ENCODE assay signal across 12 cellular contexts in genomic region chr4:161419822-161420221, GRCh38.
A peak's percentile ranks its signal among the peaks of the same experiment; 100 is the strongest.
DNase-seq lines count a peak whose midpoint lies in the region; ATAC-seq and TF ChIP-seq lines count a peak whose summit lies in the region.
"Had no signal": no experiment of that assay in that cellular context is flagged by ENCODE, and none has a peak within 500 bp of the region (broad histone marks: within the 10 kb centered on the region; RNA-seq: fewer than 3 reads in every experiment).

No MANE protein-coding gene starts in this region.

- H4K91ac ChIP-seq in neuronal stem cell (ENCODE audit: low read depth, low read length, poor library complexity), result no peak overlapping the region

- H3K27me3 ChIP-seq in neuronal stem cell (ENCODE audit: control insufficient read depth in 3 of 3, insufficient read depth in 3 of 3, low read depth in 1 of 3, low read length in 3 of 3) (no peaks in the 10 kb centered on the region), transverse colon (no peaks in the 10 kb centered on the region)
- no peaks in the 10 kb centered on the region for H3K27me3 ChIP-seq in CD4-positive, alpha-beta T cell (ENCODE audit: control insufficient read depth, insufficient read depth, low read length)

- POLR2A ChIA-PET in CD4-positive, alpha-beta T cell (lab: Charles Lee), result no interaction called here

- no peak overlapping the region for H2AK5ac ChIP-seq in neuronal stem cell (ENCODE audit: low read depth, low read length)

- H3K4ac ChIP-seq in neuronal stem cell (ENCODE audit: low read length), result no peak overlapping the region

- intact Hi-C loops in CD4-positive, alpha-beta T cell (cut with DNase I, micrococcal nuclease), result no loop called here
- intact Hi-C loops in transverse colon (cut with DNase I; ENCODE audit: low total_unique reads), result no loop called here

- no peak overlapping the region for H4K8ac ChIP-seq in neuronal stem cell (ENCODE audit: low read depth, low read length)

- peak; percentile 21 for DNase-seq in DMS 273 (lab: John Stamatoyannopoulos, UW; ENCODE audit: unreplicated experiment)
- DNase-seq in DMS 273 treated with DMSO at 0.1 percent for 48 hours (lab: John Stamatoyannopoulos, UW), result no peak
- DNase-seq in M059J (ENCODE audit: low read depth), result peak; percentile 28
- DNase-seq in astrocyte of the cerebellum (ENCODE audit: low read depth), result no peak
- no peak for DNase-seq in neuronal stem cell (ENCODE audit: low spot score)
- no peak for DNase-seq in NCI-H187 treated with DMSO at 0.1 percent for 48 hours (lab: John Stamatoyannopoulos, UW)
- no peak for DNase-seq in CD4-positive, alpha-beta T cell
- DNase-seq in transverse colon, result no peak
- DNase-seq: activated B cell treated with CpG ODN at 0.5 μM for 24 hours, natural killer cell, NCI-H1436 had no signal

- no peaks in the 10 kb centered on the region for H3K36me3 Mint-ChIP-seq in CD4-positive, alpha-beta T cell (ENCODE audit: low read depth)
- H3K36me3 Mint-ChIP-seq: natural killer cell had no signal

- no peak overlapping the region for H3K27ac Mint-ChIP-seq in CD4-positive, alpha-beta T cell
- H3K27ac Mint-ChIP-seq: activated B cell treated with CpG ODN at 0.5 μM for 24 hours, natural killer cell had no signal

- H3K9me3 Mint-ChIP-seq in CD4-positive, alpha-beta T cell, result no peaks in the 10 kb centered on the region
- H3K9me3 Mint-ChIP-seq: activated B cell treated with CpG ODN at 0.5 μM for 24 hours had no signal

- H3K4me2 ChIP-seq in neuronal stem cell (ENCODE audit: insufficient read depth, low read length, poor library complexity, severe bottlenecking), result no peak overlapping the region

- no peak overlapping the region for H3K23ac ChIP-seq in neuronal stem cell (ENCODE audit: low read depth, low read length, poor library complexity)

- no peak overlapping the region for H3K14ac ChIP-seq in neuronal stem cell (ENCODE audit: low read length)

- no peak overlapping the region for H3K9ac ChIP-seq in neuronal stem cell (ENCODE audit: low read depth, low read length, poor library complexity)

- H3K4me1 Mint-ChIP-seq in CD4-positive, alpha-beta T cell (ENCODE audit: low read depth), result no peaks in the 10 kb centered on the region
- H3K4me1 Mint-ChIP-seq: activated B cell treated with CpG ODN at 0.5 μM for 24 hours, natural killer cell had no signal

- no peak overlapping the region for H2BK15ac ChIP-seq in neuronal stem cell (ENCODE audit: low read length)

- no peak overlapping the region for H2BK120ac ChIP-seq in neuronal stem cell (ENCODE audit: low read depth, low read length)

- no peak for TF ChIP-seq POLR2A in transverse colon (IDR thresholded peaks at IDR 0.05)

- H3K4me1 ChIP-seq in neuronal stem cell (ENCODE audit: control insufficient read depth in 2 of 2, insufficient read depth in 1 of 2, low read depth in 1 of 2, low read length in 2 of 2) (no peaks in the 10 kb centered on the region), transverse colon (no peaks in the 10 kb centered on the region)

- no CpG with 5 or more reads among the region's 1 CpG for WGBS in neuronal stem cell (ENCODE audit: extremely low coverage in 2 of 2, insufficient read length in 2 of 2, insufficient replicate concordance in 1 of 2), 2 donors
- WGBS in transverse colon (ENCODE audit: low coverage in 1 of 2), 2 donors, result 0 to 14% methylated on average over 1 of the region's 1 CpG

- no peaks in the 10 kb centered on the region for H3K27me3 Mint-ChIP-seq in CD4-positive, alpha-beta T cell
- H3K27me3 Mint-ChIP-seq: activated B cell treated with CpG ODN at 0.5 μM for 24 hours had no signal

- CTCF ChIA-PET in CD4-positive, alpha-beta T cell (lab: Charles Lee), result no interaction called here

- no peak for TF ChIP-seq EP300 in transverse colon (IDR thresholded peaks at IDR 0.05; ENCODE audit: low read depth)

- H3K9me3 ChIP-seq in neuronal stem cell (replicated peaks in 1 of 2; ENCODE audit: control insufficient read depth in 2 of 2, insufficient read depth in 1 of 2, low read depth in 1 of 2, low read length in 2 of 2) (no peaks in the 10 kb centered on the region), transverse colon (no peaks in the 10 kb centered on the region)
- H3K9me3 ChIP-seq in CD4-positive, alpha-beta T cell (ENCODE audit: control insufficient read depth, low read length), result no peaks in the 10 kb centered on the region

- no peak overlapping the region for H3K4me3 Mint-ChIP-seq in CD4-positive, alpha-beta T cell
- H3K4me3 Mint-ChIP-seq: activated B cell treated with CpG ODN at 0.5 μM for 24 hours, natural killer cell had no signal

- H3K79me1 ChIP-seq in neuronal stem cell (ENCODE audit: low read depth, low read length), result no peaks in the 10 kb centered on the region

- H2BK5ac ChIP-seq in neuronal stem cell (ENCODE audit: low read length), result no peak overlapping the region

- H3K36me3 ChIP-seq in neuronal stem cell (replicated peaks in 1 of 2; ENCODE audit: control insufficient read depth in 2 of 2, insufficient read depth in 2 of 2, low read length in 2 of 2) (no peaks in the 10 kb centered on the region), transverse colon (no peaks in the 10 kb centered on the region)

- no peak overlapping the region for H2BK12ac ChIP-seq in neuronal stem cell (ENCODE audit: low read length)

- H2AFZ ChIP-seq in neuronal stem cell (ENCODE audit: low read length), result peak overlapping the region; percentile 52

- TF ChIP-seq CTCF in astrocyte of the cerebellum (IDR thresholded peaks at IDR 0.05; ENCODE audit: low read depth, low read length, missing control alignments), result peak; percentile 24
- TF ChIP-seq CTCF in CD4-positive, alpha-beta T cell (IDR thresholded peaks at IDR 0.05), result no peak
- no peak for TF ChIP-seq CTCF in transverse colon (IDR thresholded peaks at IDR 0.05)

- H3K18ac ChIP-seq in neuronal stem cell (ENCODE audit: low read length), result no peak overlapping the region

- in situ Hi-C loops in astrocyte of the cerebellum (cut with HindIII; ENCODE audit: low sequenced_read_pairs) (no loop called here), transverse colon (cut with MboI; ENCODE audit: low pct_ligation_motif_present in 1 of 4, low pct_unique_long_range_greater_than_20kb in 1 of 4, low sequenced_read_pairs in 3 of 4) (no loop called here)

- H3K4me3 ChIP-seq in astrocyte of the cerebellum (ENCODE audit: low read depth, low read length), result no peak overlapping the region
- no peak overlapping the region for H3K4me3 ChIP-seq in neuronal stem cell (ENCODE audit: low read length in 2 of 2)
- no peak overlapping the region for H3K4me3 ChIP-seq in transverse colon

- no peak for ATAC-seq in CD4-positive, alpha-beta T cell (ENCODE audit: poor library complexity)
- ATAC-seq: natural killer cell had no signal

- H3K27ac ChIP-seq in neuronal stem cell (replicated peaks; ENCODE audit: low read length) (no peak overlapping the region), transverse colon (no peak overlapping the region)
- no peak overlapping the region for H3K27ac ChIP-seq in CD4-positive, alpha-beta T cell (ENCODE audit: low read depth, low read length)
- H3K27ac ChIP-seq: 22Rv1 had no signal

Comparison
In these comparisons a context has a peak if more than half of its experiments do, and no peak if none do; other contexts are left out.
1. DNase-seq: peak in DMS 273 (single experiment) and M059J (single experiment); none in DMS 273 treated with DMSO at 0.1 percent for 48 hours (single experiment), astrocyte of the cerebellum (single experiment), neuronal stem cell (single experiment), NCI-H187 treated with DMSO at 0.1 percent for 48 hours (single experiment), CD4-positive, alpha-beta T cell (0 of 10) and transverse colon (single experiment).